In the genomic region with DNA sequence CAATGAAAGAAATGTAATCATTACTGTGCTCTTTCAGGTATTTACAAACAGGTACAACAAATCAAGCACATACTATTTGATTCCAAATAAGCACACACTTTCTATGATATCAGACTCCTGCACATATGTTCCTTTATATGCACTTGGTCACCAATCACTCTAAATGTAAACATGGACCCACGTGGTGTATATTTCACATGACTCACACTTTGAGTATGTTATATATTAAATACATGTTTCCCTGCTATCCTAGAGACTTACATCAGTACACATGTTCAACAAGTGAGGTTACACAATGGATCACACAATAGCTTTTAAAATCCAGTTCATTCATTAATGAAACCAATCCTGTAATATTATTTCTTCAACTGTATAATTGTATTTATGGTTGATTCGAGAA, we compare ENCODE assay signal across 28 cellular contexts.
"Had no signal": no experiment of that assay in that cellular context is flagged by ENCODE, and none has a peak within 500 bp of the region (broad histone marks: within the 10 kb centered on the region; RNA-seq: fewer than 3 reads in every experiment).

No MANE protein-coding gene starts in this region.

- DNase-seq: activated B cell treated with CpG ODN at 0.5 μM for 24 hours; activated CD4-positive, alpha-beta memory T cell treated with anti-CD3 and anti-CD28 coated beads for 36 hours; activated CD4-positive, alpha-beta T cell treated with anti-CD3 and anti-CD28 coated beads for 4 hours; activated CD4-positive, alpha-beta T cell treated with anti-CD3 and anti-CD28 coated beads, Interleukin-2, amount 50 U/mL, for 1 hour; activated CD4-positive, CD25-positive, alpha-beta regulatory T cell treated with anti-CD3 and anti-CD28 coated beads, Interleukin-2, amount 50 U/mL, for 72 hours; activated CD8-positive, alpha-beta memory T cell treated with anti-CD3 and anti-CD28 coated beads, Interleukin-2, amount 50 U/mL, for 4 hours; activated naive CD4-positive, alpha-beta T cell; activated naive CD4-positive, alpha-beta T cell treated with anti-CD3 and anti-CD28 coated beads, Interleukin-2, amount 50 U/mL, for 16 hours; activated naive CD8-positive, alpha-beta T cell treated with anti-CD3 and anti-CD28 coated beads for 36 hours; activated T-cell treated with anti-CD3 and anti-CD28 coated beads for 4 hours; activated T-cell treated with anti-CD3 and anti-CD28 coated beads, Interleukin-2, amount 50 U/mL, for 4 hours; amniotic stem cell; aorta; brain microvascular endothelial cell; NCI-H1048; NCI-H1105 treated with DMSO at 0.1 percent for 48 hours; NCI-H1436; NCI-H1694; NCI-H1930; NCI-H2081 treated with DMSO at 0.1 percent for 48 hours; NCI-H345; NCI-H524 treated with DMSO at 0.1 percent for 48 hours; Peyer's patch; RPMI8226; SIG-M5; T-helper 1 cell; T-helper 2 cell; T-helper 9 cell had no signal
